In genomic region chr3:115766587-115767492, GRCh38 we compare ENCODE assay signal across 2 cellular contexts.
TF ChIP-seq lines count a peak whose summit lies in the region.

No MANE protein-coding gene starts in this region.

TF ChIP-seq in HCT116, 20 proteins besides CTCF, POLR2A, EP300 and RAD21:
- TF ChIP-seq FOSL1 (IDR thresholded peaks at IDR 0.05; ENCODE audit: low read depth) (peak; percentile 26; the same call in 1 of the 2 replicates), JUND (IDR thresholded peaks at IDR 0.05) (no peak)

TF ChIP-seq in HepG2, 621 proteins besides CTCF, POLR2A, EP300 and RAD21:
- TF ChIP-seq EZH2 (conservative IDR thresholded peaks at IDR 0.05; ENCODE audit: low read depth, low read length) (no peak), TCF7L2 (IDR thresholded peaks at IDR 0.05; ENCODE audit: low read depth, low read length) (no peak), ZNF678 (CRISPR knock-in tag; IDR thresholded peaks at IDR 0.05) (no peak), KDM5A (IDR thresholded peaks at IDR 0.05; ENCODE audit: borderline replicate concordance, low read length) (no peak), ZNF841 (CRISPR knock-in tag; IDR thresholded peaks at IDR 0.05; ENCODE audit: borderline replicate concordance) (no peak), TEAD3 (CRISPR knock-in tag; optimal IDR thresholded peaks at IDR 0.05; ENCODE audit: borderline replicate concordance) (no peak), ZNF292 (CRISPR knock-in tag; IDR thresholded peaks at IDR 0.05; ENCODE audit: borderline replicate concordance, low read depth) (no peak), ERF (CRISPR knock-in tag; IDR thresholded peaks at IDR 0.05) (no peak), NCOA2 (CRISPR knock-in tag; IDR thresholded peaks at IDR 0.05) (no peak)
